1 cellular context compared by ENCODE assay signal in the genomic region with DNA sequence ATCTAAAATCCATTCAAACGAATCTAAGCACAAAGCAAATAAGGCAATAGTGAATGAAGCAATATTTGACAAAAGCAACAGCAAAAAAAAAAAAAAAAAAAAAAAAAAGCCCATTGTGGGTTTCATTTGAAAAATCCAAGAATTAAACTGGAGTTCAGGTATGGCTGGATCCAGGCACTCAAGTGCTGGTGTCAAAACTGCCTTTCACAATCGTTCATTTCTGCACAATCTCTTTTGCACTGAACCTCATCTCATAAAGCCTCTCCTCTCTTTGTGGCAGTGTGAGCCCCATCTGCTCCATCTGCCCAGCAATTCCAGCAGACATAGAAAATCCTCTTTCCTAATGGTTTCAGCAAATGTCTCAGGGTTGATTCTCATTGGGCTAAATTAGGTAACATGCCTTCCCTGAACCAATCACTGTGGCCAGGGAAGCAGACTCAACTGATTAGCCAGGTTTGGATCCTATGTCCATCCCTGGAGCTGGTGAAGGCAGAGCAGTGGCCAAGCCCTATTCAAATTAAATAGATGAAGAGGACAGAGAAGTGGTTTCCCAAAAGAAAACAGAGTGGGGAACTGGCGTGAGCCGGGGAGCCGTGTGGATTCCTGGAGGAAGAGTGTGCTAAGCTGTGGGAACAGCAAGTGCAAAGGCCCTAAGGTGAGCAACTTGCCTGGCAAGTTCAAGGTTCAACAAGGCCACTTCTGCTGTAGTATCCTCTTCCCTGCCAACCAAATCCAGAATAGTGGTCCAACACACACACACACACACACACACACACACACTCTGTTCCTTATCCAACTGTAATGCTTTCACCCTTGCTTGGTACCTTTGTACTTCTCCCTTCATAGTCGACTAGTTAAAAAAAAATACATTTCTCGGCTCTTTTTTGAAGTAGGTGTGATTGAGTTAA.
TF ChIP-seq lines count a peak whose summit lies in the region.

No MANE protein-coding gene starts in this region.

TF ChIP-seq in GM23338, 12 proteins besides CTCF, POLR2A, EP300 and RAD21 (continued from another document):
- TF ChIP-seq ZNF462 (CRISPR knock-in tag; IDR thresholded peaks at IDR 0.05) (no peak), ETS1 (IDR thresholded peaks at IDR 0.05) (no peak), ZNF114 (CRISPR knock-in tag; IDR thresholded peaks at IDR 0.05) (no peak), EZH2phosphoT487 (IDR thresholded peaks at IDR 0.05; ENCODE audit: unreplicated experiment) (no peak), JUNB (IDR thresholded peaks at IDR 0.05; ENCODE audit: unreplicated experiment) (no peak)
